In the genomic region with DNA sequence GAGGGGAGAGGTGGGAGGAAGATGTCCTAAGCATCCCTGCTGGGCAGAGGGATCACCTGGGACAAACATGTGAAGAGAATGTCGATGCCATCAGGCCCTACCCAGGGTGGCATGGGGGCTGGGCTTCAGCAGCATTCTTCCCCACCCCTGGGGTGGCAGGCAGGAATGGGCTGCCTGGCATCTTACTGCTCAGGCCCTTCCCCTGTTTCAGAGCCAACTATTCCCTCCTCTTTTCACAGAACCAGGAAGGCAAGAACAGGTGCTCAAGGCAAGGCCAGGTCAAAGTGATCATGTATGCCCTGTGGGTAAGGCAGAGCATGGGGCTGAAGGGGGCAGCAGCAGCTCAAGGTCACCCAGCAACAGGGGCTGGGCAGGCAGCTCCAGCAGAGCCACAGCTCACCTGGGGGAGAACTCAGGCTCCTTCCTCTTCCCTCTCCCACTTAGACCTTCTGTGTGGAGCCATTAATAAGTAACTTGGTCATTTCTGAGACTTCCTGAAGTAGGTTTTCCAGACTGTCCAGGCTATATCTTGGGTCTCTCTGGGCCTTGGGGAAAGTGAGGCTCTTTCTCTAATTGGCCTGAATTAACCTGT, we compare ENCODE assay signal across 1 cellular context.
TF ChIP-seq lines count a peak whose summit lies in the region.

No MANE protein-coding gene starts in this region.

TF ChIP-seq in WTC11, 78 proteins besides CTCF, POLR2A, EP300 and RAD21 (continued from another document):
- TF ChIP-seq, protein P1, sequence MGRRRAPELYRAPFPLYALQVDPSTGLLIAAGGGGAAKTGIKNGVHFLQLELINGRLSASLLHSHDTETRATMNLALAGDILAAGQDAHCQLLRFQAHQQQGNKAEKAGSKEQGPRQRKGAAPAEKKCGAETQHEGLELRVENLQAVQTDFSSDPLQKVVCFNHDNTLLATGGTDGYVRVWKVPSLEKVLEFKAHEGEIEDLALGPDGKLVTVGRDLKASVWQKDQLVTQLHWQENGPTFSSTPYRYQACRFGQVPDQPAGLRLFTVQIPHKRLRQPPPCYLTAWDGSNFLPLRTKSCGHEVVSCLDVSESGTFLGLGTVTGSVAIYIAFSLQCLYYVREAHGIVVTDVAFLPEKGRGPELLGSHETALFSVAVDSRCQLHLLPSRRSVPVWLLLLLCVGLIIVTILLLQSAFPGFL (CRISPR knock-in tag; IDR thresholded peaks at IDR 0.05; ENCODE audit: borderline replicate concordance), result no peak
- TF ChIP-seq ZNF232 (CRISPR knock-in tag; IDR thresholded peaks at IDR 0.05), result no peak
